21 cellular contexts compared by ENCODE assay signal in the genomic region with DNA sequence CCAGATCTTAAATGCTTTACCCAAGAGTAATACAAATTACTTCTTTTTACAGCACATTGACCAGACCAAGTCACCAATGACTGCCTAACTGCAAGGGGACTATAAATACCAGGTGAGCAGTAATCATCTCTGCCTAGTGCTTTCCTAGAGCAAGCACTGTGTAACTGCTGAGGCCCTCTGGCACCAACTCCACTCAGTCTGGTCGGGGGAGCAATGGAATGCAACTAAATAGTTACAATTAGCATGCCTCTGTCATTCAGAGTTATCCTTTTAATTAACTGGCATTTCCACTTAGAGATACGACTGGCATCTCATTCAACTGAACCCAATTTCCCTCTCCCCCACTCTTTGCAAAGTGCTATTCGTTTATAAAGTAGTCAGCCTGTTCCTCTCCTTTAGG.
A peak's percentile ranks its signal among the peaks of the same experiment; 100 is the strongest.
DNase-seq lines count a peak whose midpoint lies in the region; ATAC-seq and TF ChIP-seq lines count a peak whose summit lies in the region.
"Had no signal": no experiment of that assay in that cellular context is flagged by ENCODE, and none has a peak within 500 bp of the region (broad histone marks: within the 10 kb centered on the region; RNA-seq: fewer than 3 reads in every experiment).

No MANE protein-coding gene starts in this region.

- H2BK5ac ChIP-seq in H9 (ENCODE audit: insufficient read length, low read length): no peak overlapping the region

- 33% methylated on average over 3 of the region's 3 CpGs for WGBS in hepatocyte (ENCODE audit: low lambda C conversion rate, missing lambda C conversion rate)
- WGBS in smooth muscle cell (ENCODE audit: low lambda C conversion rate): 3% methylated on average over 3 of the region's 3 CpGs
- WGBS in H9 (ENCODE audit: extremely low coverage, insufficient read length, low lambda C conversion rate): no CpG with 5 or more reads among the region's 3 CpGs

- H3K56ac ChIP-seq in H9 (ENCODE audit: insufficient read length, low read depth, low read length): no peak overlapping the region

- peaks cover 21% of the 10 kb centered on the region for H3K4me1 Mint-ChIP-seq in GM23338
- peaks cover 21% of the 10 kb centered on the region in 2 experiments for H3K4me1 Mint-ChIP-seq in H9
- H3K4me1 Mint-ChIP-seq: CD4-positive, CD25-positive, alpha-beta regulatory T cell; IgD-negative memory B cell had no signal

- no peak overlapping the region for H4K8ac ChIP-seq in H9 (replicated peaks; ENCODE audit: insufficient read length, low read depth, low read length)

- H4K5ac ChIP-seq in H9 (ENCODE audit: insufficient read length, low read depth, low read length): no peak overlapping the region

- H3K14ac ChIP-seq in H9 (ENCODE audit: insufficient read depth, low read length): no peak overlapping the region

- H3K23me2 ChIP-seq in H9 (ENCODE audit: insufficient read length, low read depth, low read length, poor library complexity, severe bottlenecking): no peaks in the 10 kb centered on the region

- intact Hi-C loops in tibial artery (cut with DNase I; ENCODE audit: low total_unique reads): no loop called here

- no peak overlapping the region for H3K18ac ChIP-seq in H9 (ENCODE audit: insufficient read length, low read depth, low read length)

- no peak overlapping the region for H2BK12ac ChIP-seq in H9 (ENCODE audit: insufficient read length, low read depth, low read length)

- H4K91ac ChIP-seq in H9 (ENCODE audit: insufficient read length, low read depth, low read length): no peak overlapping the region

- H3K9me2 ChIP-seq in GM23338 (ENCODE audit: insufficient read depth) (peaks cover 13% of the 10 kb centered on the region; the same call in 1 of the 2 replicates), hepatocyte (replicated peaks; ENCODE audit: insufficient read depth) (no peaks in the 10 kb centered on the region)

- no peaks in the 10 kb centered on the region for H4K20me1 ChIP-seq in GM23338 (replicated peaks; ENCODE audit: insufficient read depth)
- H4K20me1 ChIP-seq in hepatocyte (ENCODE audit: insufficient read depth, poor library complexity, severe bottlenecking): no peaks in the 10 kb centered on the region
- H4K20me1 ChIP-seq in smooth muscle cell (ENCODE audit: low read depth): no peaks in the 10 kb centered on the region
- H4K20me1 ChIP-seq in H9 (ENCODE audit: control insufficient read depth, insufficient read depth, insufficient read length): no peaks in the 10 kb centered on the region
- H4K20me1 ChIP-seq: BLaER1 had no signal

- H3K27me3 Mint-ChIP-seq in GM23338 (ENCODE audit: insufficient read depth, low read depth, poor library complexity) (no peaks in the 10 kb centered on the region), H9 (ENCODE audit: low read depth) (no peaks in the 10 kb centered on the region)
- H3K27me3 Mint-ChIP-seq: CD4-positive, CD25-positive, alpha-beta regulatory T cell; IgD-negative memory B cell had no signal

- 0 out of 2 replicates have a peak overlapping the region, but pooled peaks have one; percentile 51 for H3K4me2 ChIP-seq in GM23338
- H3K4me2 ChIP-seq in hepatocyte: no peak overlapping the region
- H3K4me2 ChIP-seq in smooth muscle cell: peak overlapping the region; percentile 49
- H3K4me2 ChIP-seq in H9 (ENCODE audit: insufficient read depth, insufficient read length, low read length): no peak overlapping the region
- H3K4me2 ChIP-seq: BLaER1, KMS-11 had no signal

- no peak overlapping the region for H3K9ac ChIP-seq in smooth muscle cell (ENCODE audit: low read depth)
- H3K9ac ChIP-seq in H9 (ENCODE audit: extremely low read depth, insufficient read length, low read length): no peak overlapping the region
- H3K9ac ChIP-seq: BLaER1, KMS-11 had no signal

- H2BK20ac ChIP-seq in H9 (ENCODE audit: low read depth, low read length, poor library complexity, severe bottlenecking): no peak overlapping the region

- H3K4ac ChIP-seq in H9 (ENCODE audit: low read depth, low read length): no peak overlapping the region

- H3K9me3 Mint-ChIP-seq in GM23338 (no peaks in the 10 kb centered on the region), H9 (no peaks in the 10 kb centered on the region)

- peaks cover 8% of the 10 kb centered on the region; the same call in 1 of the 2 replicates for H3K4me1 ChIP-seq in GM23338 (ENCODE audit: insufficient read depth)
- H3K4me1 ChIP-seq in hepatocyte (ENCODE audit: insufficient read depth): peaks cover 7% of the 10 kb centered on the region
- peaks cover 24% of the 10 kb centered on the region for H3K4me1 ChIP-seq in smooth muscle cell (ENCODE audit: low read depth)
- H3K4me1 ChIP-seq in H9 (ENCODE audit: insufficient read depth, low read length): no peaks in the 10 kb centered on the region
- no peaks in the 10 kb centered on the region for H3K4me1 ChIP-seq in tibial artery
- H3K4me1 ChIP-seq: BLaER1, Peyer's patch had no signal

- H2AFZ ChIP-seq in GM23338: no peak overlapping the region
- no peak overlapping the region for H2AFZ ChIP-seq in hepatocyte
- no peak overlapping the region for H2AFZ ChIP-seq in smooth muscle cell (ENCODE audit: low read depth)
- no peak overlapping the region for H2AFZ ChIP-seq in H9 (ENCODE audit: low read length)

- no peak overlapping the region for H3K23ac ChIP-seq in H9 (ENCODE audit: insufficient read length, low read depth, low read length)

- H3K79me2 ChIP-seq in GM23338 (replicated peaks; ENCODE audit: insufficient read depth) (no peaks in the 10 kb centered on the region), hepatocyte (no peaks in the 10 kb centered on the region), smooth muscle cell (ENCODE audit: low read depth) (no peaks in the 10 kb centered on the region), H9 (ENCODE audit: insufficient read depth, low read length) (no peaks in the 10 kb centered on the region)

- H2BK15ac ChIP-seq in H9 (ENCODE audit: low read depth, low read length): no peak overlapping the region

- H3K27ac ChIP-seq in GM23338 (ENCODE audit: low read depth) (no peak overlapping the region), hepatocyte (no peak overlapping the region), smooth muscle cell (ENCODE audit: low read depth) (no peak overlapping the region), H9 (ENCODE audit: insufficient read length, low read depth, low read length) (no peak overlapping the region), tibial artery (no peak overlapping the region)
- H3K27ac ChIP-seq: BLaER1, KMS-11, Peyer's patch had no signal

- H3T11ph ChIP-seq in H9 (ENCODE audit: low read length): no peak overlapping the region

- ATAC-seq in GM23338: peak; percentile 91
- ATAC-seq: HCT116 had no signal

- H3K4me3 Mint-ChIP-seq in GM23338: no peak overlapping the region
- no peak overlapping the region for H3K4me3 Mint-ChIP-seq in H9
- H3K4me3 Mint-ChIP-seq: CD4-positive, CD25-positive, alpha-beta regulatory T cell; IgD-negative memory B cell had no signal

- H3K9me3 ChIP-seq in hepatocyte (ENCODE audit: low read depth) (no peaks in the 10 kb centered on the region), smooth muscle cell (replicated peaks; ENCODE audit: low read depth) (no peaks in the 10 kb centered on the region), H9 (ENCODE audit: control insufficient read depth, low read depth, low read length) (no peaks in the 10 kb centered on the region), tibial artery (no peaks in the 10 kb centered on the region)
- H3K9me3 ChIP-seq: BLaER1, Peyer's patch had no signal

- no peak overlapping the region for H3K4me3 ChIP-seq in GM23338
- no peak overlapping the region for H3K4me3 ChIP-seq in hepatocyte
- no peak overlapping the region for H3K4me3 ChIP-seq in smooth muscle cell
- no peak overlapping the region for H3K4me3 ChIP-seq in tibial artery
- H3K4me3 ChIP-seq: BLaER1, Peyer's patch had no signal

- no peak overlapping the region for H2BK120ac ChIP-seq in H9 (ENCODE audit: low read depth, low read length, poor library complexity, severe bottlenecking)

- H3K27me3 ChIP-seq in GM23338 (ENCODE audit: insufficient read depth) (no peaks in the 10 kb centered on the region), hepatocyte (no peaks in the 10 kb centered on the region), smooth muscle cell (ENCODE audit: low read depth) (no peaks in the 10 kb centered on the region), H9 (ENCODE audit: insufficient read depth, low read length) (no peaks in the 10 kb centered on the region), tibial artery (no peaks in the 10 kb centered on the region)
- H3K27me3 ChIP-seq: BLaER1, Peyer's patch had no signal

- no peak overlapping the region for H3K27ac Mint-ChIP-seq in GM23338
- H3K27ac Mint-ChIP-seq in H9: no peak overlapping the region
- H3K27ac Mint-ChIP-seq: CD4-positive, CD25-positive, alpha-beta regulatory T cell; IgD-negative memory B cell had no signal

- DNase-seq in GM23338 (ENCODE audit: low spot score) (peak; percentile 62), hepatocyte (ENCODE audit: low spot score) (peak; percentile 27), left kidney (ENCODE audit: low read depth, low spot score) (peak; percentile 14), smooth muscle cell (lab: John Stamatoyannopoulos, UW; ENCODE audit: unreplicated experiment) (no peak), H9 (no peak), tibial artery (no peak), NCI-H1436 treated with DMSO at 0.1 percent for 48 hours (lab: John Stamatoyannopoulos, UW) (no peak)
- DNase-seq: CD4-positive, CD25-positive, alpha-beta regulatory T cell; GOT3; MM.1S; NCI-H1694; NCI-H2081; NCI-H2227 treated with DMSO at 0.1 percent for 48 hours; NCI-H69; OCI-M1; Peyer's patch; SHP77 treated with DMSO at 0.1 percent for 48 hours had no signal

- H3K36me3 Mint-ChIP-seq in GM23338 (ENCODE audit: low read depth): no peaks in the 10 kb centered on the region
- no peaks in the 10 kb centered on the region for H3K36me3 Mint-ChIP-seq in H9 (ENCODE audit: insufficient read depth in 1 of 3, low read depth in 3 of 3)
- H3K36me3 Mint-ChIP-seq: CD4-positive, CD25-positive, alpha-beta regulatory T cell; IgD-negative memory B cell had no signal

- H3K36me3 ChIP-seq in GM23338 (ENCODE audit: insufficient read depth) (no peaks in the 10 kb centered on the region), hepatocyte (replicated peaks; ENCODE audit: insufficient read depth, low read depth) (no peaks in the 10 kb centered on the region), smooth muscle cell (ENCODE audit: low read depth) (no peaks in the 10 kb centered on the region), tibial artery (no peaks in the 10 kb centered on the region)
- H3K36me3 ChIP-seq: BLaER1, Peyer's patch had no signal

- no peaks in the 10 kb centered on the region for H3K79me1 ChIP-seq in H9 (ENCODE audit: insufficient read depth, low read depth, low read length, poor library complexity, severe bottlenecking)

- H3F3A ChIP-seq in GM23338 (replicated peaks; ENCODE audit: low read depth): no peaks in the 10 kb centered on the region
- peaks cover 14% of the 10 kb centered on the region for H3F3A ChIP-seq in smooth muscle cell (ENCODE audit: low read depth)

- H2AK5ac ChIP-seq in H9 (ENCODE audit: insufficient read length, low read length): no peak overlapping the region

- TF ChIP-seq CTCF in GM23338 (conservative IDR thresholded peaks at IDR 0.05; ENCODE audit: low read depth in 2 of 2) (no peak), hepatocyte (IDR thresholded peaks at IDR 0.05; ENCODE audit: poor library complexity) (no peak), smooth muscle cell (IDR thresholded peaks at IDR 0.05; ENCODE audit: borderline replicate concordance, insufficient read depth, poor library complexity, severe bottlenecking) (no peak), H9 (conservative IDR thresholded peaks at IDR 0.05) (no peak), tibial artery (IDR thresholded peaks at IDR 0.05) (no peak)

Comparison
In these comparisons a context has a peak if more than half of its experiments do, and no peak if none do; other contexts are left out.
1. DNase-seq: peak in GM23338 (single experiment), hepatocyte (single experiment) and left kidney (single experiment); none in smooth muscle cell (single experiment), H9 (single experiment), tibial artery (0 of 2) and NCI-H1436 treated with DMSO at 0.1 percent for 48 hours (single experiment).
2. H3K4me2 ChIP-seq: peak in GM23338 (single experiment) and smooth muscle cell (single experiment); none in hepatocyte (single experiment) and H9 (single experiment).